Comparison of ENCODE assay signal across 16 cellular contexts in the genomic region with DNA sequence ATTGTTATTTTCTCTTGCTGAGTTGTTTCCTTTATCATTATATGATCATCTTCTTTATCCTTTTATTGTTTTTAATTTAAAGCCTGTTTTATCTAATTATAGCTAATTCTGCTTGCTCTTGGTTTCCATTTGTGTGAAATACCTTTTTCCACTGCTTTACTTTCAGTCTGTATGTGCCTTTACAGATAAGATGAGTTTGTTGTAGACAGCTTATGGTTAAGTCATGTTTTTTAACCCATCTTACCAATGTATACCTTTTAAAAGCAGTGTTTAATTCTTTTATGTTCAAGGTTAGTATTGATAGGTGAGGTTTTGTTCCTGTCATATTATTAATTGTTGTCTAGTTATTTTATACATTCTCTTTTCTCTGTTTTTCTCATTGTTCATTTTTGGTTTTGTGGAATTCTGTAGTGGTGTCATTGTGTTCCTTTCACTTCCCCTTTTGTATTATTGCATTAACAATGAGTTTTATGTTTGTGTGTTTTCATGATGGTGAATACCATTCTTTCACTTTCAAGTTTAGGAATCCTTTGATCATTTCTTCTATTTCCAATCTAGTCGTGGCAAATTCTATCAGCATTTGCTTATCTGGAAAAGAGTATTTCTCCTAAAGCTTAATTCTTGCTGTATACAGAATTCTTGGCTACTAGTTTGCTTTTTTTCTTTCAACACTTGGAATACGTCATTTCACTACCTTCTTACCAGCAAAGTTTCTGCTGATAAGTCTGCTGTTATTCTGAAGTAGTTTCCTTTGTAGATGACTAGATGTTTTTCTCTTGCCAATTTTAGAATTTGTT. TPM values are rescaled to one million over a fixed set of nuclear protein-coding genes. Genes with fewer than 3 reads are reported as not detected.
DNase-seq lines count a peak whose midpoint lies in the region; ATAC-seq, FAIRE-seq and TF ChIP-seq lines count a peak whose summit lies in the region.
"Had no signal": no experiment of that assay in that cellular context is flagged by ENCODE, and none has a peak within 500 bp of the region (broad histone marks: within the 10 kb centered on the region; RNA-seq: fewer than 3 reads in every experiment).

No MANE protein-coding gene starts in this region.

- ATAC-seq in GM18498 (IDR thresholded peaks at IDR 0.05; ENCODE audit: unreplicated experiment) (peak; percentile 97), GM19455 (IDR thresholded peaks at IDR 0.05; ENCODE audit: unreplicated experiment) (peak; percentile 85), HG02970 (IDR thresholded peaks at IDR 0.05; ENCODE audit: low FRiP score, unreplicated experiment) (peak; percentile 93), sciatic nerve (no peak)
- ATAC-seq: left lobe of liver, pancreas had no signal

- H3K27me3 ChIP-seq in colonic mucosa = no peaks in the 10 kb centered on the region
- H3K27me3 ChIP-seq: pancreas, thyroid gland had no signal

- no peak for FAIRE-seq in RCC 7860 (lab: Jason Lieb, UNC)
- FAIRE-seq: pancreas had no signal

- DNase-seq in Kasumi-1 (lab: John Stamatoyannopoulos, UW) = peak; percentile 8 to 11
- no peak for DNase-seq in colonic mucosa
- DNase-seq in sciatic nerve (ENCODE audit: low spot score) = no peak
- no peak for DNase-seq in GM13976 (ENCODE audit: low spot score)
- DNase-seq in RCC 7860 (ENCODE audit: low spot score) = no peak
- DNase-seq: C1 segment of cervical spinal cord, foreskin fibroblast, NCI-H82, pancreas, thyroid gland had no signal

- intact Hi-C loops in colonic mucosa (cut with DNase I) (no loop called here), sciatic nerve (cut with DNase I) (no loop called here)

- H3K4me1 ChIP-seq in colonic mucosa = no peaks in the 10 kb centered on the region
- H3K4me1 ChIP-seq: pancreas, thyroid gland had no signal

- H3K4me3 ChIP-seq in colonic mucosa = no peak overlapping the region
- H3K4me3 ChIP-seq: pancreas, thyroid gland had no signal

- H3K27ac ChIP-seq in colonic mucosa = no peak overlapping the region
- H3K27ac ChIP-seq: pancreas, thyroid gland had no signal

- TF ChIP-seq CTCF in colonic mucosa (IDR thresholded peaks at IDR 0.05) = no peak
- no peak for TF ChIP-seq CTCF in GM13976 (IDR thresholded peaks at IDR 0.05; ENCODE audit: borderline replicate concordance, control extremely low read depth, extremely low read depth, insufficient read depth, missing control alignments)

- H3K36me3 ChIP-seq in colonic mucosa = no peaks in the 10 kb centered on the region
- H3K36me3 ChIP-seq: pancreas, thyroid gland had no signal

- in situ Hi-C loops in GM13976 (cut with MboI; ENCODE audit: low sequenced_read_pairs, unreplicated experiment) = no loop called here

- H3K9ac ChIP-seq in colonic mucosa (ENCODE audit: low read depth in 2 of 2, low read length in 2 of 2) = no peak overlapping the region

- H3K9me3 ChIP-seq in colonic mucosa = no peaks in the 10 kb centered on the region
- H3K9me3 ChIP-seq: pancreas, thyroid gland had no signal

RNA-seq across cellular contexts. Expression of a gene that starts 21.8 kb away (rescaled TPM):
- not detected for total RNA-seq in colonic mucosa
- not detected for total RNA-seq in sciatic nerve
- total RNA-seq: activated T-helper 1 cell treated with anti-CD3 and anti-CD28 coated beads, Interleukin-12 subunit alpha, Interleukin-12 subunit beta, Interleukin-2, Interleukin-4 antibody, amounts not matched to agents 30 ng/mL and 10 ng/mL and 1 ng/mL, durations not matched to agents 14 hours and 24 hours and 36 hours; left lobe of liver; LHCN-M2; pancreas; thyroid gland had no signal

RNA-seq across cellular contexts. Expression of a gene that starts 45.8 kb away (rescaled TPM):
- not detected for total RNA-seq in colonic mucosa
- total RNA-seq in sciatic nerve = not detected
- total RNA-seq: activated T-helper 1 cell treated with anti-CD3 and anti-CD28 coated beads, Interleukin-12 subunit alpha, Interleukin-12 subunit beta, Interleukin-2, Interleukin-4 antibody, amounts not matched to agents 30 ng/mL and 10 ng/mL and 1 ng/mL, durations not matched to agents 14 hours and 24 hours and 36 hours; left lobe of liver; LHCN-M2; pancreas; thyroid gland had no signal

RNA-seq across cellular contexts. Expression of a gene that starts 55.8 kb away (rescaled TPM):
- total RNA-seq in colonic mucosa (not detected), sciatic nerve (not detected)
- total RNA-seq: activated T-helper 1 cell treated with anti-CD3 and anti-CD28 coated beads, Interleukin-12 subunit alpha, Interleukin-12 subunit beta, Interleukin-2, Interleukin-4 antibody, amounts not matched to agents 30 ng/mL and 10 ng/mL and 1 ng/mL, durations not matched to agents 14 hours and 24 hours and 36 hours; left lobe of liver; LHCN-M2; pancreas had no signal

Comparison
In these comparisons a context has a peak if more than half of its experiments do, and no peak if none do; other contexts are left out.
1. DNase-seq: peak in Kasumi-1 (2 of 2); none in colonic mucosa (single experiment), sciatic nerve (single experiment), GM13976 (single experiment) and RCC 7860 (single experiment).